8 cellular contexts compared by ENCODE assay signal in the genomic region with DNA sequence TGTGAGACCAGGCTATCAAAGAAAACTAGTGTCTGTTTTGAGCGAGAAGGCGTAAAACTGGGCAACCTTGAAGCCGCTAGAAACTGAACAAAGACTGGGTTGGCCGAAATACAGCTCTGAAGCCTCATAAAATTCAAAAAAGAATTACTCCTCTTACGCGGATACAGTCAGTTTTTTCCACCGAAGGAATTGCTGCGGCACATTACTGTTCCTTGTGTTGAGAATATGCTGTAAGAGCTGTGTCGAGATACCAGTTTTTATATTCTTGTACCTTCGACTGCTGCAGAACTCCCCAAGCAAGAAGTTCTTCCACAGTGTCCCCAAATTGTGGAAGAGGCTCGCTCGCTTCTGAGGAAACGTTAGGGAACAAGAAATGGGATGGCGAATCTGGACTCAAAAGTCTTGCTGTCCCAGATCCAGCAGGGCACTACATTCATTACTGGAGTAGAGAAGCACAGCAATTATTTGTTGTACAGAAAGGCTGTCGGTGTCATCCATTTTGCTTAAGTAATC. TPM values are rescaled to one million over a fixed set of nuclear protein-coding genes. Genes with fewer than 3 reads are reported as not detected.
DNase-seq lines count a peak whose midpoint lies in the region; ATAC-seq and TF ChIP-seq lines count a peak whose summit lies in the region.

No MANE protein-coding gene starts in this region.

- H3K4me2 ChIP-seq in KMS-11, result peak overlapping the region; percentile 70

- peaks cover 31% of the 10 kb centered on the region for H3K36me3 Mint-ChIP-seq in brain

- POLR2A ChIA-PET in AG04450 (lab: Yijun Ruan, JAX), result interaction anchor here (1.2 to 1.3 kb wide), 5 partner anchors 35 to 1724 kb away, joined by 3 to 5 read pairs (median 4); partner anchors contain the start of gene COL12A1

- peak overlapping the region; percentile 95 for H3K4me3 ChIP-seq in AG04450 (ENCODE audit: low read depth, low read length)
- H3K4me3 ChIP-seq in KMS-11 (IDR thresholded peaks at IDR 0.05; ENCODE audit: insufficient read depth, low read depth, low read length), result no peak overlapping the region
- peak overlapping the region; percentile 45 to 85 (median 71) for H3K4me3 ChIP-seq in right lobe of liver
- H3K4me3 ChIP-seq in upper lobe of left lung, result peak overlapping the region; percentile 35 to 76 (median 55)

- CTCF ChIA-PET in AG04450 (lab: Charles Lee), result interaction anchor here (1.1 to 2.0 kb wide), 7 partner anchors 8 to 302 kb away, joined by 4 to 12 read pairs (median 6); no protein-coding TSS in a partner anchor

- intact Hi-C loops in right lobe of liver (cut with DNase I), result no loop called here

- H3K4me1 ChIP-seq in KMS-11 (ENCODE audit: low read depth, poor library complexity, severe bottlenecking) (peaks cover 6% of the 10 kb centered on the region), right lobe of liver (peaks cover 0 to 8% (median 0%) of the 10 kb centered on the region in 4 donors), upper lobe of left lung (peaks cover 13 to 33% (median 25%) of the 10 kb centered on the region in 4 donors)

- 9% methylated on average over 15 of the region's 15 CpGs for WGBS in right lobe of liver (ENCODE audit: insufficient coverage, low coverage, low lambda C conversion rate, missing lambda C conversion rate)
- WGBS in upper lobe of left lung, 2 donors, result 12 to 22% methylated on average over 15 of the region's 15 CpGs

- H3K36me3 ChIP-seq in KMS-11 (ENCODE audit: insufficient read depth) (no peaks in the 10 kb centered on the region), right lobe of liver (peaks cover 0 to 18% (median 7%) of the 10 kb centered on the region in 4 donors), upper lobe of left lung (peaks cover 4 to 23% (median 10%) of the 10 kb centered on the region in 4 donors)

- peaks cover 19% of the 10 kb centered on the region for H3K79me2 ChIP-seq in KMS-11 (ENCODE audit: insufficient read depth, low read depth)

- no peaks in the 10 kb centered on the region for H3K27me3 ChIP-seq in AG04450 (ENCODE audit: control insufficient read depth, insufficient read depth, low read length)
- no peaks in the 10 kb centered on the region for H3K27me3 ChIP-seq in KMS-11 (ENCODE audit: insufficient read depth, low read depth)
- no peaks in the 10 kb centered on the region for H3K27me3 ChIP-seq in right lobe of liver
- no peaks in the 10 kb centered on the region for H3K27me3 ChIP-seq in upper lobe of left lung

- no peak for TF ChIP-seq EP300 in upper lobe of left lung (IDR thresholded peaks at IDR 0.05)

- peaks cover 55% of the 10 kb centered on the region for H3K4me1 Mint-ChIP-seq in brain

- TF ChIP-seq POLR2A in right lobe of liver (IDR thresholded peaks at IDR 0.05), result no peak
- no peak for TF ChIP-seq POLR2A in upper lobe of left lung (IDR thresholded peaks at IDR 0.05)

- H2AFZ ChIP-seq in KMS-11 (ENCODE audit: low read depth), result peak overlapping the region; percentile 64

- H3K27ac ChIP-seq in AG04450 (ENCODE audit: low read depth, low read length) (peak overlapping the region; percentile 91), KMS-11 (peak overlapping the region; percentile 96; the same call in 1 of the 2 replicates), right lobe of liver (peak overlapping the region; percentile 74 to 89 (median 74)), upper lobe of left lung (peak overlapping the region; percentile 86 to 94 (median 88))

- H3K27ac Mint-ChIP-seq in brain, result peak overlapping the region; percentile 97 to 100 (median 99)

- H4K20me1 ChIP-seq in KMS-11 (ENCODE audit: insufficient read depth), result no peaks in the 10 kb centered on the region

- H3K9me3 ChIP-seq in AG04450 (ENCODE audit: control insufficient read depth, insufficient read depth, low read length), result no peaks in the 10 kb centered on the region
- no peaks in the 10 kb centered on the region for H3K9me3 ChIP-seq in right lobe of liver
- no peaks in the 10 kb centered on the region for H3K9me3 ChIP-seq in upper lobe of left lung

- no peak for TF ChIP-seq CTCF in AG04450 (IDR thresholded peaks at IDR 0.05; ENCODE audit: low read depth, low read length)
- no peak for TF ChIP-seq CTCF in KMS-11 (conservative IDR thresholded peaks at IDR 0.05; ENCODE audit: low read depth, low read length)
- no peak for TF ChIP-seq CTCF in brain (conservative IDR thresholded peaks at IDR 0.05)
- no peak for TF ChIP-seq CTCF in right lobe of liver (IDR thresholded peaks at IDR 0.05)
- peak in 1 of 6 experiments; percentile 4 for TF ChIP-seq CTCF in upper lobe of left lung (IDR thresholded peaks at IDR 0.05)

- H3K9me3 Mint-ChIP-seq in brain, result peaks cover 0 to 3% (median 0%) of the 10 kb centered on the region in 5 experiments

- DNase-seq in AG04450 (ENCODE audit: low read depth, low spot score) (no peak), right lobe of liver (no peak), upper lobe of left lung (no peak), HK-2 (ENCODE audit: unreplicated experiment) (no peak)

- peak overlapping the region; percentile 92 to 100 (median 98) for H3K4me3 Mint-ChIP-seq in brain

- H3K27me3 Mint-ChIP-seq in brain, result peaks cover 16% of the 10 kb centered on the region

- H3K9ac ChIP-seq in KMS-11, result peak overlapping the region; percentile 88

- ATAC-seq in GM19035 (IDR thresholded peaks at IDR 0.05; ENCODE audit: unreplicated experiment) (peak; percentile 22), right lobe of liver (peak; percentile 3 to 45 (median 8)), upper lobe of left lung (ENCODE audit: low FRiP score in 2 of 2) (peak; percentile 7 to 26), GM18873 (IDR thresholded peaks at IDR 0.05; ENCODE audit: low FRiP score, unreplicated experiment) (no peak)

RNA-seq across cellular contexts. Expression of gene COX7A2, which starts 0.5 kb away (rescaled TPM):
- polyA plus RNA-seq in AG04450 (2011; rRNA removed) (235 and 263 TPM in 2 replicates), brain (ENCODE audit: insufficient read depth, low read depth, low replicate concordance) (701 TPM)
- polyA minus RNA-seq in AG04450 (2011; rRNA and poly(A)+ RNA removed), result 22.2 and 38.8 TPM in 2 replicates
- total RNA-seq in right lobe of liver (100 to 1,000 TPM; 159 to 345 (median 218) TPM), upper lobe of left lung (100 to 1,000 TPM in 3 of 6 donors, 10 to 100 TPM in 3; 38.8 to 309 (median 181) TPM)

RNA-seq across cellular contexts. Expression of gene COL12A1, which starts 38.3 kb away (rescaled TPM):
- polyA plus RNA-seq in AG04450 (2011; rRNA removed), result 1,042 and 1,109 TPM in 2 replicates
- polyA minus RNA-seq in AG04450 (2011; rRNA and poly(A)+ RNA removed), result 2,400 and 3,040 TPM in 2 replicates
- 0.63 TPM for polyA plus RNA-seq in brain (ENCODE audit: insufficient read depth, low read depth, low replicate concordance)
- total RNA-seq in right lobe of liver, result 1 to 10 TPM; 1.1 to 4.4 (median 3.0) TPM
- total RNA-seq in upper lobe of left lung, result 100 to 1,000 TPM in 2 of 6 donors, 10 to 100 TPM in 4; 33.3 to 176 (median 76.9) TPM

RNA-seq across cellular contexts. Expression of gene TMEM30A, which starts 40.5 kb away (rescaled TPM):
- 65.6 and 75.0 TPM in 2 replicates for polyA plus RNA-seq in AG04450 (2011; rRNA removed)
- polyA minus RNA-seq in AG04450 (2011; rRNA and poly(A)+ RNA removed), result 29.9 and 84.7 TPM in 2 replicates
- 56.7 TPM for polyA plus RNA-seq in brain (ENCODE audit: insufficient read depth, low read depth, low replicate concordance)
- total RNA-seq in right lobe of liver, result 10 to 100 TPM; 40.1 to 66.8 (median 62.2) TPM
- total RNA-seq in upper lobe of left lung, result 100 to 1,000 TPM in 4 of 6 donors, 10 to 100 TPM in 2; 38.8 to 177 (median 140) TPM

Comparison
In these comparisons a context has a peak if more than half of its experiments do, and no peak if none do; other contexts are left out.
1. RNA of gene COL12A1, which starts 38.3 kb away (total RNA-seq): 33.3 to 176 TPM in upper lobe of left lung; 1.1 to 4.4 TPM in right lobe of liver; every median in the first group is over 4 times any median in the second.
2. Peak in every context shown above with its lines, with median percentiles within 50 percentile points of each other: H3K27ac ChIP-seq.